Comparison of ENCODE assay signal across 8 cellular contexts in genomic region chr2:148201075-148202004, GRCh38.
DNase-seq lines count a peak whose midpoint lies in the region; ATAC-seq and TF ChIP-seq lines count a peak whose summit lies in the region.

No MANE protein-coding gene starts in this region.

- TF ChIP-seq CTCF in GM10266 (IDR thresholded peaks at IDR 0.05; ENCODE audit: control insufficient read depth, insufficient read depth, low read depth, missing control alignments) (peak; percentile 38), esophagus muscularis mucosa (IDR thresholded peaks at IDR 0.05) (peak; percentile 59 to 66 (median 61))

- WGBS in esophagus muscularis mucosa: 72% methylated on average over 11 of the region's 15 CpGs

- H3K4me1 Mint-ChIP-seq in activated CD4-positive, alpha-beta T cell treated with anti-CD3 and anti-CD28 coated beads, Interleukin-2, amount 10 ng/mL, durations not matched to agents 24 days and 14 days: no peaks in the 10 kb centered on the region

- no peak overlapping the region for H3K4me3 Mint-ChIP-seq in activated CD4-positive, alpha-beta T cell treated with anti-CD3 and anti-CD28 coated beads, Interleukin-2, amount 10 ng/mL, durations not matched to agents 24 days and 14 days

- no peak for TF ChIP-seq POLR2A in esophagus muscularis mucosa (IDR thresholded peaks at IDR 0.05; ENCODE audit: low read depth)

- no peaks in the 10 kb centered on the region for H3K9me3 Mint-ChIP-seq in activated CD4-positive, alpha-beta T cell treated with anti-CD3 and anti-CD28 coated beads, Interleukin-2, amount 10 ng/mL, durations not matched to agents 24 days and 14 days

- DNase-seq in GM10266 (ENCODE audit: extremely low spot score) (no peak), esophagus muscularis mucosa (ENCODE audit: extremely low spot score) (no peak), non-pigmented ciliary epithelial cell (ENCODE audit: low read depth) (peak; percentile 3), ureter (ENCODE audit: low spot score) (no peak), occipital lobe (lab: John Stamatoyannopoulos, UW) (no peak)
- DNase-seq in Jurkat, Clone E6-1 (ENCODE audit: low read depth, low spot score): peak; percentile 45
- peak; percentile 82 for DNase-seq in activated CD4-positive, alpha-beta T cell treated with anti-CD3 and anti-CD28 coated beads, Interleukin-2, amount 10 ng/mL, durations not matched to agents 24 days and 14 days

- no peak overlapping the region for H3K27ac Mint-ChIP-seq in activated CD4-positive, alpha-beta T cell treated with anti-CD3 and anti-CD28 coated beads, Interleukin-2, amount 10 ng/mL, durations not matched to agents 24 days and 14 days

- H3K36me3 ChIP-seq in esophagus muscularis mucosa: no peaks in the 10 kb centered on the region

- no peak for ATAC-seq in GM21619 (IDR thresholded peaks at IDR 0.05; ENCODE audit: unreplicated experiment)

- intact Hi-C loops in activated CD4-positive, alpha-beta T cell treated with anti-CD3 and anti-CD28 coated beads, Interleukin-2, amount 10 ng/mL, durations not matched to agents 24 days and 14 days (cut with micrococcal nuclease): loop anchor here (1.0 to 10.0 kb wide), 3 partner anchors 212 to 783 kb away; no protein-coding TSS in a partner anchor
- intact Hi-C loops in esophagus muscularis mucosa (cut with DNase I): loop anchor here (5.0 kb wide), 2 partner anchors 209 to 264 kb away; no protein-coding TSS in a partner anchor

- no peak overlapping the region for H3K4me3 ChIP-seq in Jurkat, Clone E6-1 (ENCODE audit: low read length)
- H3K4me3 ChIP-seq in esophagus muscularis mucosa: no peak overlapping the region

- H3K27me3 ChIP-seq in esophagus muscularis mucosa: no peaks in the 10 kb centered on the region

- peaks cover 0 to 8% (median 5%) of the 10 kb centered on the region in 4 donors for H3K4me1 ChIP-seq in esophagus muscularis mucosa

- TF ChIP-seq EP300 in esophagus muscularis mucosa (IDR thresholded peaks at IDR 0.05): no peak

- no peaks in the 10 kb centered on the region for H3K36me3 Mint-ChIP-seq in activated CD4-positive, alpha-beta T cell treated with anti-CD3 and anti-CD28 coated beads, Interleukin-2, amount 10 ng/mL, durations not matched to agents 24 days and 14 days (ENCODE audit: low read depth)

- no peaks in the 10 kb centered on the region for H3K9me3 ChIP-seq in esophagus muscularis mucosa

- no peak overlapping the region for H3K27ac ChIP-seq in esophagus muscularis mucosa (replicated peaks in 1 of 4)

- no peaks in the 10 kb centered on the region for H3K27me3 Mint-ChIP-seq in activated CD4-positive, alpha-beta T cell treated with anti-CD3 and anti-CD28 coated beads, Interleukin-2, amount 10 ng/mL, durations not matched to agents 24 days and 14 days

Comparison
In these comparisons a context has a peak if more than half of its experiments do, and no peak if none do; other contexts are left out.
1. DNase-seq: peak in Jurkat, Clone E6-1 (single experiment), activated CD4-positive, alpha-beta T cell treated with anti-CD3 and anti-CD28 coated beads, Interleukin-2, amount 10 ng/mL, durations not matched to agents 24 days and 14 days (single experiment) and non-pigmented ciliary epithelial cell (single experiment); none in GM10266 (single experiment), esophagus muscularis mucosa (single experiment), ureter (single experiment) and occipital lobe (single experiment).